ENCODE assay signal across 2 cellular contexts in genomic region chr7:44482502-44483485, GRCh38.
A peak's percentile ranks its signal among the peaks of the same experiment; 100 is the strongest.
TF ChIP-seq lines count a peak whose summit lies in the region.

No MANE protein-coding gene starts in this region.

TF ChIP-seq in HEK293, 187 proteins besides CTCF, POLR2A, EP300 and RAD21 (continued from another document and continues in another):
- TF ChIP-seq ZNF366 (tag by site-specific recombination; conservative IDR thresholded peaks at IDR 0.05) (no peak), ELK4 (IDR thresholded peaks at IDR 0.05; ENCODE audit: borderline replicate concordance, low read depth, low read length) (no peak), ZNF449 (tag by site-specific recombination; IDR thresholded peaks at IDR 0.05) (no peak), ZNF785 (tag by site-specific recombination; IDR thresholded peaks at IDR 0.05) (no peak), ZSCAN4 (tag by site-specific recombination; IDR thresholded peaks at IDR 0.05) (peak; percentile 32; the same call in 1 of the 2 replicates), OSR2 (tag by site-specific recombination; IDR thresholded peaks at IDR 0.05) (no peak), ZNF544 (tag by site-specific recombination; IDR thresholded peaks at IDR 0.05) (no peak), ZNF350 (tag by site-specific recombination; IDR thresholded peaks at IDR 0.05) (no peak), OVOL3 (tag by site-specific recombination; IDR thresholded peaks at IDR 0.05) (no peak), ZXDB (tag by site-specific recombination; IDR thresholded peaks at IDR 0.05) (no peak), ZNF354C (tag by site-specific recombination; IDR thresholded peaks at IDR 0.05; ENCODE audit: borderline replicate concordance, low read depth) (no peak), ZNF776 (tag by site-specific recombination; IDR thresholded peaks at IDR 0.05; ENCODE audit: borderline replicate concordance) (no peak), GFI1B (tag by site-specific recombination; IDR thresholded peaks at IDR 0.05) (no peak), ZNF692 (tag by site-specific recombination; IDR thresholded peaks at IDR 0.05) (no peak), ZNF26 (tag by site-specific recombination; IDR thresholded peaks at IDR 0.05) (peak; percentile 94), KLF10 (tag by site-specific recombination; IDR thresholded peaks at IDR 0.05) (no peak), ZNF473 (tag by site-specific recombination; IDR thresholded peaks at IDR 0.05) (no peak), ZNF324 (tag by site-specific recombination; IDR thresholded peaks at IDR 0.05) (no peak), BCL6B (tag by site-specific recombination; IDR thresholded peaks at IDR 0.05) (no peak), ZNF529 (tag by site-specific recombination; IDR thresholded peaks at IDR 0.05; ENCODE audit: insufficient replicate concordance) (no peak), PBX3 (CRISPR knock-in tag; IDR thresholded peaks at IDR 0.05) (no peak), ZNF132 (tag by site-specific recombination; IDR thresholded peaks at IDR 0.05; ENCODE audit: borderline replicate concordance) (no peak)

TF ChIP-seq in K562, 482 proteins besides CTCF, POLR2A, EP300 and RAD21 (continued from another document):
- no peak for TF ChIP-seq E2F8 (IDR thresholded peaks at IDR 0.05; ENCODE audit: low read depth, partially characterized antibody)
- TF ChIP-seq CBX5 (IDR thresholded peaks at IDR 0.05; ENCODE audit: borderline replicate concordance, low read depth): 0 out of 2 replicates have a peak, but pooled peaks have one; percentile 38
- TF ChIP-seq ZNF280A (IDR thresholded peaks at IDR 0.05; ENCODE audit: low read depth, partially characterized antibody): peak; percentile 69
- TF ChIP-seq HIVEP1 (CRISPR knock-in tag; IDR thresholded peaks at IDR 0.05): no peak
- TF ChIP-seq TRIM28 (IDR thresholded peaks at IDR 0.05): peak; percentile 81
- no peak for TF ChIP-seq NELFE (IDR thresholded peaks at IDR 0.05; ENCODE audit: insufficient read depth, insufficient read length)
- no peak for TF ChIP-seq MEIS2 (IDR thresholded peaks at IDR 0.05; ENCODE audit: partially characterized antibody)
- TF ChIP-seq MTA2 (IDR thresholded peaks at IDR 0.05; ENCODE audit: low read depth): no peak
TF ChIP-seq in K562: peak in this region for 5.
